10 cellular contexts compared by ENCODE assay signal in genomic region chr19:2454962-2455409, GRCh38. TPM values are rescaled to one million over a fixed set of nuclear protein-coding genes. Genes with fewer than 3 reads are reported as not detected.
DNase-seq lines count a peak whose midpoint lies in the region; ATAC-seq and TF ChIP-seq lines count a peak whose summit lies in the region.
"Had no signal": no experiment of that assay in that cellular context is flagged by ENCODE, and none has a peak within 500 bp of the region (broad histone marks: within the 10 kb centered on the region; RNA-seq: fewer than 3 reads in every experiment).

No MANE protein-coding gene starts in this region.

- H3K4me3 Mint-ChIP-seq in CD4-positive, alpha-beta memory T cell = peak overlapping the region; percentile 75 to 92 (median 82)
- H3K4me3 Mint-ChIP-seq in activated naive CD8-positive, alpha-beta T cell treated with anti-CD3 and anti-CD28 coated beads, Interleukin-2, amount 10 ng/mL, durations not matched to agents 7 days and 5 days = peak overlapping the region; percentile 85
- H3K4me3 Mint-ChIP-seq in naive thymus-derived CD4-positive, alpha-beta T cell = peak overlapping the region; percentile 72 to 90 (median 84)

- no peak for TF ChIP-seq POLR2A in tibial nerve (IDR thresholded peaks at IDR 0.05)

- H3K9me3 ChIP-seq in CD4-positive, alpha-beta memory T cell (ENCODE audit: control insufficient read depth in 1 of 2, low read length in 2 of 2) = no peaks in the 10 kb centered on the region
- H3K9me3 ChIP-seq in HUES48 (ENCODE audit: control insufficient read depth, insufficient read depth, low read length) (no peaks in the 10 kb centered on the region), tibial nerve (no peaks in the 10 kb centered on the region)
- no peaks in the 10 kb centered on the region for H3K9me3 ChIP-seq in naive thymus-derived CD4-positive, alpha-beta T cell (ENCODE audit: control insufficient read depth in 2 of 3, low read length in 3 of 3)

- intact Hi-C loops in CD4-positive, alpha-beta memory T cell (cut with micrococcal nuclease) = no loop called here
- intact Hi-C loops in naive thymus-derived CD4-positive, alpha-beta T cell (cut with micrococcal nuclease) = loop anchor here in 1 of 2 donors (5.0 to 10.0 kb wide), 2 partner anchors 218 to 300 kb away; partner anchors contain the start of genes AP3D1, PLEKHJ1 and SF3A2

- TF ChIP-seq EP300 in tibial nerve (IDR thresholded peaks at IDR 0.05) = no peak

- H3K36me3 ChIP-seq in CD4-positive, alpha-beta memory T cell (ENCODE audit: insufficient read depth, low read length) = no peaks in the 10 kb centered on the region
- H3K36me3 ChIP-seq in HUES48 (ENCODE audit: control insufficient read depth, insufficient read depth, low read length) (peaks cover 9% of the 10 kb centered on the region; the same call in 1 of the 2 replicates), tibial nerve (peaks cover 0 to 32% (median 0%) of the 10 kb centered on the region in 3 donors)
- H3K36me3 ChIP-seq in naive thymus-derived CD4-positive, alpha-beta T cell (ENCODE audit: control insufficient read depth in 2 of 3, insufficient read depth in 3 of 3, low read length in 3 of 3) = no peaks in the 10 kb centered on the region

- H3K9ac ChIP-seq in HUES48 (ENCODE audit: low read depth, low read length) = no peak overlapping the region

- ATAC-seq in activated naive CD8-positive, alpha-beta T cell treated with anti-CD3 and anti-CD28 coated beads, Interleukin-2, amount 10 ng/mL, durations not matched to agents 7 days and 5 days (ENCODE audit: low read depth) = no peak
- ATAC-seq in naive thymus-derived CD4-positive, alpha-beta T cell = no peak
- no peak for ATAC-seq in HG03469 (IDR thresholded peaks at IDR 0.05; ENCODE audit: unreplicated experiment)

- peak overlapping the region in 6 of 7 donors; percentile 53 to 89 (median 80) for H3K27ac Mint-ChIP-seq in CD4-positive, alpha-beta memory T cell
- H3K27ac Mint-ChIP-seq in activated naive CD8-positive, alpha-beta T cell treated with anti-CD3 and anti-CD28 coated beads, Interleukin-2, amount 10 ng/mL, durations not matched to agents 7 days and 5 days = peak overlapping the region; percentile 11
- peak overlapping the region; percentile 23 to 77 (median 53) for H3K27ac Mint-ChIP-seq in naive thymus-derived CD4-positive, alpha-beta T cell

- peak overlapping the region; percentile 87 for H3K27ac ChIP-seq in CD4-positive, alpha-beta memory T cell (ENCODE audit: low read depth, low read length)
- H3K27ac ChIP-seq in HUES48 (ENCODE audit: low read depth, low read length) = no peak overlapping the region
- H3K27ac ChIP-seq in naive thymus-derived CD4-positive, alpha-beta T cell (ENCODE audit: low read depth, low read length) = peak overlapping the region; percentile 86
- H3K27ac ChIP-seq in tibial nerve = peak overlapping the region in 1 of 4 donors; percentile 79

- peaks cover 8 to 22% (median 13%) of the 10 kb centered on the region in 4 donors for H3K4me1 Mint-ChIP-seq in CD4-positive, alpha-beta memory T cell
- peaks cover 10% of the 10 kb centered on the region for H3K4me1 Mint-ChIP-seq in activated naive CD8-positive, alpha-beta T cell treated with anti-CD3 and anti-CD28 coated beads, Interleukin-2, amount 10 ng/mL, durations not matched to agents 7 days and 5 days
- H3K4me1 Mint-ChIP-seq in naive thymus-derived CD4-positive, alpha-beta T cell = peaks cover 14 to 24% (median 18%) of the 10 kb centered on the region in 7 donors

- peaks cover 24% of the 10 kb centered on the region for H3K4me1 ChIP-seq in CD4-positive, alpha-beta memory T cell (ENCODE audit: insufficient read depth, low read length)
- H3K4me1 ChIP-seq in HUES48 (ENCODE audit: control insufficient read depth, insufficient read depth, low read length) (no peaks in the 10 kb centered on the region; the same call in 1 of the 2 replicates), tibial nerve (peaks cover 0 to 25% (median 12%) of the 10 kb centered on the region in 4 donors)
- H3K4me1 ChIP-seq in naive thymus-derived CD4-positive, alpha-beta T cell (ENCODE audit: control insufficient read depth in 2 of 2, insufficient read depth in 2 of 2, low read length in 2 of 2) = peaks cover 14 to 18% of the 10 kb centered on the region in 2 donors

- H3K27me3 ChIP-seq in CD4-positive, alpha-beta memory T cell (ENCODE audit: insufficient read depth, low read length) = no peaks in the 10 kb centered on the region
- H3K27me3 ChIP-seq in HUES48 (ENCODE audit: control insufficient read depth, insufficient read depth, low read length) (no peaks in the 10 kb centered on the region), tibial nerve (no peaks in the 10 kb centered on the region)
- no peaks in the 10 kb centered on the region for H3K27me3 ChIP-seq in naive thymus-derived CD4-positive, alpha-beta T cell (ENCODE audit: control insufficient read depth in 2 of 2, insufficient read depth in 2 of 2, low read length in 2 of 2)

- 70 to 91% methylated on average over 6 of the region's 6 CpGs for WGBS in tibial nerve, 2 donors

- no peaks in the 10 kb centered on the region for H3K27me3 Mint-ChIP-seq in CD4-positive, alpha-beta memory T cell
- H3K27me3 Mint-ChIP-seq in activated naive CD8-positive, alpha-beta T cell treated with anti-CD3 and anti-CD28 coated beads, Interleukin-2, amount 10 ng/mL, durations not matched to agents 7 days and 5 days = no peaks in the 10 kb centered on the region
- H3K27me3 Mint-ChIP-seq in naive thymus-derived CD4-positive, alpha-beta T cell = no peaks in the 10 kb centered on the region

- CTCF ChIA-PET in CD4-positive, alpha-beta memory T cell (lab: Charles Lee; ENCODE audit: partially characterized antibody) = interaction anchor here (2.1 kb wide), 1 partner anchor 156 kb away, joined by 6 read pairs; no protein-coding TSS in a partner anchor
- CTCF ChIA-PET in naive thymus-derived CD4-positive, alpha-beta T cell (lab: Charles Lee) = no interaction called here

- POLR2A ChIA-PET in CD4-positive, alpha-beta memory T cell (lab: Charles Lee; ENCODE audit: partially characterized antibody) = interaction anchor here (1.1 to 5.1 kb wide), 4 partner anchors 21 to 219 kb away, joined by 3 to 45 read pairs (median 17); partner anchors contain the start of genes GADD45B and TIMM13
- POLR2A ChIA-PET in activated naive CD8-positive, alpha-beta T cell treated with anti-CD3 and anti-CD28 coated beads, Interleukin-2, amount 10 ng/mL, durations not matched to agents 7 days and 5 days (lab: Charles Lee) = interaction anchor here (3.1 kb wide), 1 partner anchor 22 kb away, joined by 31 read pairs; the partner anchor contains the start of gene GADD45B
- POLR2A ChIA-PET in naive thymus-derived CD4-positive, alpha-beta T cell (lab: Charles Lee) = interaction anchor here (1.1 to 1.3 kb wide), 2 partner anchors 13 to 21 kb away, joined by 3 read pairs; partner anchors contain the start of gene GADD45B

- no peak overlapping the region for H3K4me3 ChIP-seq in CD4-positive, alpha-beta memory T cell (ENCODE audit: low read length in 2 of 2)
- peak overlapping the region; percentile 85 for H3K4me3 ChIP-seq in HUES48 (ENCODE audit: low read depth, low read length)
- no peak overlapping the region for H3K4me3 ChIP-seq in naive thymus-derived CD4-positive, alpha-beta T cell (ENCODE audit: low read length)
- peak overlapping the region in 1 of 4 donors; percentile 100 for H3K4me3 ChIP-seq in tibial nerve

- TF ChIP-seq CTCF in tibial nerve (IDR thresholded peaks at IDR 0.05) = no peak

- no peak for DNase-seq in CD4-positive, alpha-beta memory T cell
- DNase-seq in activated naive CD8-positive, alpha-beta T cell treated with anti-CD3 and anti-CD28 coated beads, Interleukin-2, amount 10 ng/mL, durations not matched to agents 7 days and 5 days = no peak
- no peak for DNase-seq in naive thymus-derived CD4-positive, alpha-beta T cell
- DNase-seq in tibial nerve (ENCODE audit: low spot score in 2 of 2) (no peak), OCI-M2 (lab: John Stamatoyannopoulos, UW; ENCODE audit: unreplicated experiment) (no peak), UCSD-AML1 (lab: John Stamatoyannopoulos, UW; ENCODE audit: unreplicated experiment) (no peak)
- DNase-seq: activated CD8-positive, alpha-beta memory T cell treated with anti-CD3 and anti-CD28 coated beads, Interleukin-2, amount 50 U/mL, for 4 hours; stimulated activated CD4-positive, alpha-beta T cell treated with anti-CD3 and anti-CD28 coated beads, Interleukin-2, amount 100 ng/mL, for 24 hours had no signal

- no peaks in the 10 kb centered on the region for H3K9me3 Mint-ChIP-seq in CD4-positive, alpha-beta memory T cell
- no peaks in the 10 kb centered on the region for H3K9me3 Mint-ChIP-seq in activated naive CD8-positive, alpha-beta T cell treated with anti-CD3 and anti-CD28 coated beads, Interleukin-2, amount 10 ng/mL, durations not matched to agents 7 days and 5 days
- H3K9me3 Mint-ChIP-seq in naive thymus-derived CD4-positive, alpha-beta T cell = no peaks in the 10 kb centered on the region

- H3K36me3 Mint-ChIP-seq in CD4-positive, alpha-beta memory T cell = peaks cover 0 to 2% of the 10 kb centered on the region in 2 donors
- peaks cover 4% of the 10 kb centered on the region for H3K36me3 Mint-ChIP-seq in activated naive CD8-positive, alpha-beta T cell treated with anti-CD3 and anti-CD28 coated beads, Interleukin-2, amount 10 ng/mL, durations not matched to agents 7 days and 5 days
- peaks cover 0 to 8% (median 0%) of the 10 kb centered on the region in 5 donors for H3K36me3 Mint-ChIP-seq in naive thymus-derived CD4-positive, alpha-beta T cell

RNA-seq across cellular contexts. Expression of gene LMNB2, which starts 1.8 kb away (rescaled TPM):
- 10 to 100 TPM; 19.8 to 19.9 TPM for total RNA-seq in CD4-positive, alpha-beta memory T cell
- polyA plus RNA-seq in CD4-positive, alpha-beta memory T cell = 10 to 100 TPM in 1 of 2 donors, 1 to 10 TPM in 1; 3.8 to 10.8 TPM
- 10 to 100 TPM; 74.9 to 83.3 TPM for total RNA-seq in activated naive CD8-positive, alpha-beta T cell treated with anti-CD3 and anti-CD28 coated beads, Interleukin-2, amount 10 ng/mL, durations not matched to agents 7 days and 5 days
- total RNA-seq in naive thymus-derived CD4-positive, alpha-beta T cell = 10 to 100 TPM; 10.8 to 86.4 (median 16.6) TPM
- polyA plus RNA-seq in naive thymus-derived CD4-positive, alpha-beta T cell = 10 to 100 TPM in 1 of 2 donors, 1 to 10 TPM in 1; 5.6 to 11.4 TPM
- total RNA-seq in tibial nerve = 10 to 100 TPM; 15.3 to 53.1 (median 25.9) TPM

RNA-seq across cellular contexts. Expression of gene GADD45B, which starts 20.9 kb away (rescaled TPM):
- 10 to 100 TPM; 88.2 to 88.3 TPM for total RNA-seq in CD4-positive, alpha-beta memory T cell
- 10 to 100 TPM; 44.9 to 94.4 TPM for polyA plus RNA-seq in CD4-positive, alpha-beta memory T cell
- total RNA-seq in activated naive CD8-positive, alpha-beta T cell treated with anti-CD3 and anti-CD28 coated beads, Interleukin-2, amount 10 ng/mL, durations not matched to agents 7 days and 5 days = 10 to 100 TPM; 83.1 to 85.4 TPM
- total RNA-seq in naive thymus-derived CD4-positive, alpha-beta T cell = 100 to 1,000 TPM in 2 of 5 experiments, 10 to 100 TPM in 3; 71.7 to 157 (median 84.2) TPM
- polyA plus RNA-seq in naive thymus-derived CD4-positive, alpha-beta T cell = 10 to 100 TPM; 30.1 to 38.4 TPM
- 100 to 1,000 TPM; 230 to 440 (median 337) TPM for total RNA-seq in tibial nerve

RNA-seq across cellular contexts. Expression of gene TIMM13, which starts 27.6 kb away (rescaled TPM):
- total RNA-seq in CD4-positive, alpha-beta memory T cell = 10 to 100 TPM; 30.6 to 31.6 TPM
- 10 to 100 TPM; 65.9 to 76.4 TPM for polyA plus RNA-seq in CD4-positive, alpha-beta memory T cell
- 10 to 100 TPM; 46.5 to 48.5 TPM for total RNA-seq in activated naive CD8-positive, alpha-beta T cell treated with anti-CD3 and anti-CD28 coated beads, Interleukin-2, amount 10 ng/mL, durations not matched to agents 7 days and 5 days
- total RNA-seq in naive thymus-derived CD4-positive, alpha-beta T cell = 10 to 100 TPM; 31.3 to 70.8 (median 35.4) TPM
- 10 to 100 TPM; 63.6 to 75.3 TPM for polyA plus RNA-seq in naive thymus-derived CD4-positive, alpha-beta T cell
- total RNA-seq in tibial nerve = 10 to 100 TPM; 28.8 to 48.9 (median 32.3) TPM

Comparison
In these comparisons a context has a peak if more than half of its experiments do, and no peak if none do; other contexts are left out.
1. H3K27ac Mint-ChIP-seq: peak in every context shown above with its lines; median percentile 80 in CD4-positive, alpha-beta memory T cell; 53 in naive thymus-derived CD4-positive, alpha-beta T cell; 11 in activated naive CD8-positive, alpha-beta T cell treated with anti-CD3 and anti-CD28 coated beads, Interleukin-2, amount 10 ng/mL, durations not matched to agents 7 days and 5 days.